ENCODE assay signal across 1 cellular context in genomic region chr5:30765227-30765626, GRCh38.
TF ChIP-seq lines count a peak whose summit lies in the region.

No MANE protein-coding gene starts in this region.

TF ChIP-seq in HepG2, 621 proteins besides CTCF, POLR2A, EP300 and RAD21 (continued from another document):
- TF ChIP-seq PATZ1 (CRISPR knock-in tag; IDR thresholded peaks at IDR 0.05) (no peak), IKZF4 (CRISPR knock-in tag; IDR thresholded peaks at IDR 0.05; ENCODE audit: borderline replicate concordance, low read depth, not compliant biosample characterization) (no peak)
